ENCODE assay signal across 17 cellular contexts in genomic region chr7:28419717-28420116, GRCh38. TPM values are rescaled to one million over a fixed set of nuclear protein-coding genes. Genes with fewer than 3 reads are reported as not detected.
DNase-seq lines count a peak whose midpoint lies in the region; ATAC-seq and TF ChIP-seq lines count a peak whose summit lies in the region.
"Had no signal": no experiment of that assay in that cellular context is flagged by ENCODE, and none has a peak within 500 bp of the region (broad histone marks: within the 10 kb centered on the region; RNA-seq: fewer than 3 reads in every experiment).

No MANE protein-coding gene starts in this region.

- ATAC-seq in omental fat pad (ENCODE audit: low FRiP score): peak; percentile 89
- ATAC-seq in GM21529 (IDR thresholded peaks at IDR 0.05; ENCODE audit: unreplicated experiment): no peak
- no peak for ATAC-seq in GM18873 (IDR thresholded peaks at IDR 0.05; ENCODE audit: low FRiP score, unreplicated experiment)
- ATAC-seq in GM21786 (IDR thresholded peaks at IDR 0.05; ENCODE audit: unreplicated experiment): no peak
- ATAC-seq: HCT116; stimulated activated memory B cell treated with anti-CD40 and anti-IgM and Interleukin-4, amounts not matched to agents 10 μg/mL and 1 μg/mL and 100 μg/mL, for 72 hours; WTC11 had no signal

- no peak overlapping the region for H3K4me3 ChIP-seq in choroid plexus epithelial cell (ENCODE audit: low read depth, low read length)
- H3K4me3 ChIP-seq: coronary artery had no signal

- no peak for TF ChIP-seq CTCF in AG09319 (IDR thresholded peaks at IDR 0.05; ENCODE audit: low read depth, low read length)
- no peak for TF ChIP-seq CTCF in choroid plexus epithelial cell (conservative IDR thresholded peaks at IDR 0.05; ENCODE audit: low read depth, low read length)
- TF ChIP-seq CTCF in omental fat pad (IDR thresholded peaks at IDR 0.05): no peak

- DNase-seq in AG09319 (ENCODE audit: extremely low read depth, low read depth) (peak; percentile 81), LHCN-M2 (ENCODE audit: low read depth) (peak; percentile 87), choroid plexus epithelial cell (ENCODE audit: low read depth) (peak; percentile 92), omental fat pad (ENCODE audit: low spot score) (no peak)
- no peak for DNase-seq in activated CD4-positive, alpha-beta T cell treated with anti-CD3 and anti-CD28 coated beads for 1 hour
- DNase-seq: activated CD8-positive, alpha-beta memory T cell treated with anti-CD3 and anti-CD28 coated beads, Interleukin-2, amount 50 U/mL, for 4 hours; activated naive CD4-positive, alpha-beta T cell treated with anti-CD3 and anti-CD28 coated beads, Interleukin-2, amount 50 U/mL, for 16 hours; CD4-positive, alpha-beta T cell; naive B cell; stimulated activated CD4-positive, alpha-beta T cell treated with anti-CD3 and anti-CD28 coated beads, Interleukin-4, amount 100 ng/mL, for 1 hour had no signal

RNA-seq across cellular contexts. Expression of gene CREB5, which starts 7.4 kb away (rescaled TPM):
- total RNA-seq in LHCN-M2 (2014; rRNA removed) (6.5 and 9.0 TPM in 2 replicates), omental fat pad (10 to 100 TPM; 27.9 to 87.0 (median 42.9) TPM)
- polyA plus RNA-seq in LHCN-M2 (2012): 1.2 TPM

Comparison
In these comparisons a context has a peak if more than half of its experiments do, and no peak if none do; other contexts are left out.
1. DNase-seq: peak in AG09319 (single experiment), LHCN-M2 (single experiment) and choroid plexus epithelial cell (single experiment); none in omental fat pad (single experiment) and activated CD4-positive, alpha-beta T cell treated with anti-CD3 and anti-CD28 coated beads for 1 hour (single experiment).